ENCODE assay signal across 8 cellular contexts in genomic region chr4:39032218-39033085, GRCh38. TPM values are rescaled to one million over a fixed set of nuclear protein-coding genes. Genes with fewer than 3 reads are reported as not detected.
A peak's percentile ranks its signal among the peaks of the same experiment; 100 is the strongest.
DNase-seq lines count a peak whose midpoint lies in the region; ATAC-seq lines count a peak whose summit lies in the region.

A gene with protein sequence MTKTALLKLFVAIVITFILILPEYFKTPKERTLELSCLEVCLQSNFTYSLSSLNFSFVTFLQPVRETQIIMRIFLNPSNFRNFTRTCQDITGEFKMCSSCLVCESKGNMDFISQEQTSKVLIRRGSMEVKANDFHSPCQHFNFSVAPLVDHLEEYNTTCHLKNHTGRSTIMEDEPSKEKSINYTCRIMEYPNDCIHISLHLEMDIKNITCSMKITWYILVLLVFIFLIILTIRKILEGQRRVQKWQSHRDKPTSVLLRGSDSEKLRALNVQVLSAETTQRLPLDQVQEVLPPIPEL (minus strand): TSS chr4:39032409. CDS start chr4:39032313, 96 bp downstream.

- H3K4me1 ChIP-seq in duodenal mucosa (ENCODE audit: control insufficient read depth in 1 of 2, insufficient read depth in 2 of 2, low read length in 2 of 2), result peaks cover 0 to 8% of the 10 kb centered on the region in 2 donors

- H3K4me3 ChIP-seq in duodenal mucosa (ENCODE audit: low read depth in 1 of 2, low read length in 2 of 2), result peak within 1 kb of the TSS; percentile 40 to 46

- H3K36me3 ChIP-seq in duodenal mucosa (ENCODE audit: control insufficient read depth in 1 of 2, insufficient read depth in 2 of 2, low read length in 2 of 2), result no peaks in the 10 kb centered on the region

- H3K9me3 ChIP-seq in duodenal mucosa (ENCODE audit: control insufficient read depth in 1 of 2, low read length in 2 of 2), result no peaks in the 10 kb centered on the region

- ATAC-seq in GM18907 (IDR thresholded peaks at IDR 0.05; ENCODE audit: unreplicated experiment) (peak; percentile 68), HG03064 (IDR thresholded peaks at IDR 0.05; ENCODE audit: low read depth, unreplicated experiment) (peak; percentile 59)

- H3K27me3 ChIP-seq in duodenal mucosa (ENCODE audit: control insufficient read depth in 1 of 2, insufficient read depth in 2 of 2, low read length in 2 of 2), result no peaks in the 10 kb centered on the region

- no peak within 1 kb of the TSS for H3K27ac ChIP-seq in duodenal mucosa (ENCODE audit: low read depth, low read length)

- DNase-seq in AML-193 (lab: John Stamatoyannopoulos, UW), result peak; percentile 79 to 84
- peak; percentile 5 for DNase-seq in RPMI7951 (ENCODE audit: low read depth)
- DNase-seq in stimulated activated CD8-positive, alpha-beta memory T cell treated with anti-CD3 and anti-CD28 coated beads, Interleukin-4, amount 100 ng/mL, for 48 hours, result peak; percentile 46
- no peak for DNase-seq in NCI-H146 (lab: John Stamatoyannopoulos, UW)
- DNase-seq in Ammon's horn (ENCODE audit: low spot score), result no peak

- peak within 1 kb of the TSS in 1 of 2 donors; percentile 44 for H3K9ac ChIP-seq in duodenal mucosa (ENCODE audit: low read depth in 1 of 2, low read length in 2 of 2)

RNA-seq across cellular contexts. Expression of the gene that starts here (rescaled TPM):
- total RNA-seq in RPMI7951 (2014; rRNA removed; shearing (Covaris generic)), result 0.12 and 0.49 TPM in 2 replicates

Comparison
In these comparisons a context has a peak if more than half of its experiments do, and no peak if none do; other contexts are left out.
1. Peak in DNase-seq in RPMI7951; RNA of the gene not detected or under 1 TPM.
2. DNase-seq: peak in AML-193 (2 of 2) and stimulated activated CD8-positive, alpha-beta memory T cell treated with anti-CD3 and anti-CD28 coated beads, Interleukin-4, amount 100 ng/mL, for 48 hours (single experiment); none in NCI-H146 (single experiment) and Ammon's horn (single experiment).